In genomic region chr19:11263726-11264125, GRCh38 we compare ENCODE assay signal across 1 cellular context.
TF ChIP-seq lines count a peak whose summit lies in the region.

No MANE protein-coding gene starts in this region.

TF ChIP-seq in GM23338, 12 proteins besides CTCF, POLR2A, EP300 and RAD21 (continued from another document):
- no peak for TF ChIP-seq REST (IDR thresholded peaks at IDR 0.05; ENCODE audit: unreplicated experiment)
- no peak for TF ChIP-seq EZH2 (IDR thresholded peaks at IDR 0.05; ENCODE audit: low read depth, unreplicated experiment)
- TF ChIP-seq EZH2phosphoT487 (IDR thresholded peaks at IDR 0.05; ENCODE audit: unreplicated experiment): no peak
- no peak for TF ChIP-seq ZNF462 (CRISPR knock-in tag; IDR thresholded peaks at IDR 0.05)
- TF ChIP-seq STAT1 (IDR thresholded peaks at IDR 0.05; ENCODE audit: unreplicated experiment): no peak
- no peak for TF ChIP-seq ZNF114 (CRISPR knock-in tag; IDR thresholded peaks at IDR 0.05)
- TF ChIP-seq ZNF331 (CRISPR knock-in tag; IDR thresholded peaks at IDR 0.05; ENCODE audit: low read depth): no peak
- no peak for TF ChIP-seq NANOG (IDR thresholded peaks at IDR 0.05; ENCODE audit: borderline replicate concordance)
- TF ChIP-seq JUNB (IDR thresholded peaks at IDR 0.05; ENCODE audit: unreplicated experiment): no peak
